Comparison of ENCODE assay signal across 15 cellular contexts in genomic region chr4:25442863-25443307, GRCh38.
A peak's percentile ranks its signal among the peaks of the same experiment; 100 is the strongest.
DNase-seq lines count a peak whose midpoint lies in the region; ATAC-seq and TF ChIP-seq lines count a peak whose summit lies in the region.
"Had no signal": no experiment of that assay in that cellular context is flagged by ENCODE, and none has a peak within 500 bp of the region (broad histone marks: within the 10 kb centered on the region; RNA-seq: fewer than 3 reads in every experiment).

No MANE protein-coding gene starts in this region.

- TF ChIP-seq EP300 in upper lobe of left lung (IDR thresholded peaks at IDR 0.05), result peak in 2 of 4 donors; percentile 46 to 58

- H3K9me3 ChIP-seq in lung (ENCODE audit: control insufficient read depth in 2 of 2, insufficient read depth in 1 of 2, low read length in 1 of 2) (no peaks in the 10 kb centered on the region), upper lobe of left lung (no peaks in the 10 kb centered on the region)

- DNase-seq in NCI-H2107 treated with DMSO at 0.1 percent for 48 hours (lab: John Stamatoyannopoulos, UW; ENCODE audit: unreplicated experiment), result peak; percentile 4
- DNase-seq in NCI-H2107 (lab: John Stamatoyannopoulos, UW), result no peak
- DNase-seq in iPS-NIHi11 (ENCODE audit: low spot score), result peak; percentile 29
- DNase-seq in lung (ENCODE audit: low spot score), result peak; percentile 68
- DNase-seq in upper lobe of left lung, result peak in 1 of 2 donors; percentile 68
- DNase-seq in midbrain (lab: John Stamatoyannopoulos, UW), result no peak
- no peak for DNase-seq in NCI-H1417 (lab: John Stamatoyannopoulos, UW)
- no peak for DNase-seq in mucosa of gallbladder (ENCODE audit: low spot score)
- DNase-seq: CD8-positive, alpha-beta T cell; COR-L47; DMS153; DMS79 treated with DMSO at 0.1 percent for 48 hours; EL; H7 had no signal

- H3K27me3 ChIP-seq in lung (ENCODE audit: control insufficient read depth, insufficient read depth) (no peaks in the 10 kb centered on the region), upper lobe of left lung (no peaks in the 10 kb centered on the region)

- 61 to 67% methylated on average over 9 of the region's 9 CpGs for WGBS in lung, 2 donors
- WGBS in upper lobe of left lung, 2 donors, result 68 to 69% methylated on average over 8 of the region's 9 CpGs

- H3K4me3 ChIP-seq in lung, result no peak overlapping the region
- H3K4me3 ChIP-seq in upper lobe of left lung, result no peak overlapping the region

- H3K27ac ChIP-seq in lung (ENCODE audit: low read depth in 1 of 2, low read length in 1 of 2) (peak overlapping the region in 1 of 2 donors; percentile 18), upper lobe of left lung (peak overlapping the region in 3 of 4 donors; percentile 43 to 82 (median 63))
- H3K27ac ChIP-seq: 22Rv1 had no signal

- ATAC-seq in lung (ENCODE audit: insufficient read depth, low FRiP score) (peak; percentile 56), upper lobe of left lung (ENCODE audit: low FRiP score in 2 of 2) (peak; percentile 11 to 79)
- ATAC-seq: CD8-positive, alpha-beta T cell had no signal

- TF ChIP-seq POLR2A in upper lobe of left lung (IDR thresholded peaks at IDR 0.05), result peak in 1 of 4 donors; percentile 50

- TF ChIP-seq CTCF in lung (IDR thresholded peaks at IDR 0.05; ENCODE audit: control extremely low read depth, extremely low read depth), result no peak
- TF ChIP-seq CTCF in upper lobe of left lung (IDR thresholded peaks at IDR 0.05), result no peak

- H3K36me3 ChIP-seq in lung (ENCODE audit: control insufficient read depth in 2 of 2, insufficient read depth in 2 of 2, low read length in 2 of 2), result no peaks in the 10 kb centered on the region
- no peaks in the 10 kb centered on the region for H3K36me3 ChIP-seq in upper lobe of left lung

- H3K4me1 ChIP-seq in lung (ENCODE audit: control insufficient read depth in 2 of 2, insufficient read depth in 2 of 2, low read length in 2 of 2) (peaks cover 0 to 2% of the 10 kb centered on the region in 2 donors), upper lobe of left lung (peaks cover 0 to 34% (median 15%) of the 10 kb centered on the region in 4 donors)

Comparison
In these comparisons a context has a peak if more than half of its experiments do, and no peak if none do; other contexts are left out.
1. DNase-seq: peak in NCI-H2107 treated with DMSO at 0.1 percent for 48 hours (single experiment), iPS-NIHi11 (single experiment) and lung (single experiment); none in NCI-H2107 (single experiment), midbrain (single experiment), NCI-H1417 (0 of 3) and mucosa of gallbladder (single experiment).